Comparison of ENCODE assay signal across 13 cellular contexts in the genomic region with DNA sequence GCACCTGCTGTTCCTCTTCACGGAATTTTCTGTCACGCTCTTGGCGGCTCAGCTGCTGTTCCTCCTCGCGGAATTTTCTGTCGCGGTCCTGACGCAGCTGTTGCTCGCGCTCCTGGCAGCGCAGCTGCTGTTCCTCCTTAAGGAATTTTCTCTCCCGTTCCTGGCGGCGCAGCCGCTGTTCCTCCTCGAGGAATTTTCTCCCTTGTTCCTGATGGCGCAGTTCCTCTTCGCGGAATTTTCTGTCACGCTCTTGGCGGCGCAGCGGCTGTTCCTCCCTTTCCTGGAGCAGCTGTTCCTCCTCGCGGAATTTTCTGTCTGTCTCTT. TPM values are rescaled to one million over a fixed set of nuclear protein-coding genes. Genes with fewer than 3 reads are reported as not detected.
DNase-seq lines count a peak whose midpoint lies in the region; ATAC-seq and TF ChIP-seq lines count a peak whose summit lies in the region.
"Had no signal": no experiment of that assay in that cellular context is flagged by ENCODE, and none has a peak within 500 bp of the region (broad histone marks: within the 10 kb centered on the region; RNA-seq: fewer than 3 reads in every experiment).

No MANE protein-coding gene starts in this region.

- H2AFZ ChIP-seq in HCT116 (ENCODE audit: low read depth, low read length, poor library complexity, severe bottlenecking) (no peak overlapping the region), mammary epithelial cell (ENCODE audit: low read depth, low read length) (peak overlapping the region; percentile 91)

- TF ChIP-seq RAD21 in HCT116 (IDR thresholded peaks at IDR 0.05; ENCODE audit: low read depth) = no peak

- RAD21 ChIA-PET in HCT116 (lab: Charles Lee; ENCODE audit: low non-redundant PET in 1 of 2, low total read pairs in 2 of 2, uncharacterized antibody in 2 of 2, unreplicated experiment in 2 of 2) = no interaction called here

- TF ChIP-seq CTCF in HCT116 (IDR thresholded peaks at IDR 0.05 in 2 of 3, conservative IDR thresholded peaks at IDR 0.05 in 1 of 3; ENCODE audit: borderline replicate concordance in 1 of 3, insufficient read depth in 1 of 3, low read depth in 2 of 3, low read length in 2 of 3) = no peak
- TF ChIP-seq CTCF in mammary epithelial cell (conservative IDR thresholded peaks at IDR 0.05 in 1 of 2, IDR thresholded peaks at IDR 0.05 in 1 of 2; ENCODE audit: extremely low read depth in 1 of 2, insufficient read depth in 1 of 2, low read depth in 1 of 2, low read length in 2 of 2) = no peak
- no peak for TF ChIP-seq CTCF in stomach (IDR thresholded peaks at IDR 0.05)

- TF ChIP-seq POLR2A in HCT116 (IDR thresholded peaks at IDR 0.05; ENCODE audit: borderline replicate concordance, extremely low read depth, insufficient read depth, insufficient read length) (no peak), stomach (IDR thresholded peaks at IDR 0.05) (no peak)

- no peak for TF ChIP-seq EP300 in stomach (IDR thresholded peaks at IDR 0.05)

- BruUV-seq in HCT116 (replicated peaks; lab: Mats Ljungman, UMichigan) (no TSS peak), mammary epithelial cell (replicated peaks; lab: Mats Ljungman, UMichigan) (no TSS peak)

- 23% methylated on average over 11 of the region's 25 CpGs for WGBS in mammary epithelial cell (ENCODE audit: low coverage, missing lambda C conversion rate)
- WGBS in stomach, 5 donors = 15 to 35% (median 24%) methylated on average over 25 of the region's 25 CpGs

- H3K79me2 ChIP-seq in HCT116 (ENCODE audit: insufficient read depth, low read length) (no peaks in the 10 kb centered on the region), mammary epithelial cell (ENCODE audit: insufficient read depth, low read length) (no peaks in the 10 kb centered on the region)

- no peak overlapping the region for H3K4me3 ChIP-seq in HCT116 (replicated peaks in 1 of 2; ENCODE audit: low read depth in 1 of 2, low read length in 2 of 2)
- peak overlapping the region; percentile 54 to 65 (median 55) for H3K4me3 ChIP-seq in mammary epithelial cell (replicated peaks in 1 of 3; ENCODE audit: insufficient read depth in 1 of 3, low read depth in 2 of 3, low read length in 3 of 3)
- H3K4me3 ChIP-seq in iPS-18c (ENCODE audit: insufficient read depth, low read depth, low read length) = peak overlapping the region; percentile 42; the same call in 1 of the 2 replicates
- H3K4me3 ChIP-seq in stomach = peak overlapping the region in 3 of 4 donors; percentile 24 to 65 (median 42)
- H3K4me3 ChIP-seq: thyroid gland had no signal

- in situ Hi-C loops in mammary epithelial cell (cut with MboI; ENCODE audit: low sequenced_read_pairs in 2 of 2) = no loop called here

- dilution Hi-C loops in mammary epithelial cell (cut with HindIII; ENCODE audit: low sequenced_read_pairs) = no loop called here

- H3K9me3 ChIP-seq in HCT116 (ENCODE audit: control insufficient read depth in 1 of 2, insufficient read depth in 1 of 2, low read depth in 1 of 2, low read length in 2 of 2) (no peaks in the 10 kb centered on the region), mammary epithelial cell (replicated peaks; ENCODE audit: insufficient read depth, low read length) (no peaks in the 10 kb centered on the region), iPS-18c (ENCODE audit: control insufficient read depth, insufficient read depth, low read length) (peaks cover 17% of the 10 kb centered on the region), stomach (peaks cover 12 to 23% (median 20%) of the 10 kb centered on the region in 4 donors)
- H3K9me3 ChIP-seq: pancreas, thyroid gland had no signal

- H3K4me1 ChIP-seq in HCT116 (ENCODE audit: control insufficient read depth in 1 of 2, insufficient read depth in 2 of 2, low read length in 2 of 2) (peaks cover 20 to 50% of the 10 kb centered on the region in 2 experiments), mammary epithelial cell (ENCODE audit: insufficient read depth, low read length) (peaks cover 51% of the 10 kb centered on the region), stomach (peaks cover 33 to 57% (median 45%) of the 10 kb centered on the region in 4 donors)

- no peak for DNase-seq in HCT116 (ENCODE audit: low read depth, low spot score)
- no peak for DNase-seq in mammary epithelial cell
- DNase-seq in stomach = no peak
- no peak for DNase-seq in OCI-M2 (lab: John Stamatoyannopoulos, UW; ENCODE audit: unreplicated experiment)
- no peak for DNase-seq in NAMALWA (ENCODE audit: low spot score)
- no peak for DNase-seq in NCI-H2196 treated with DMSO at 0.1 percent for 48 hours (lab: John Stamatoyannopoulos, UW; ENCODE audit: unreplicated experiment)
- DNase-seq: MG63, NCI-H2081 treated with DMSO at 0.1 percent for 48 hours, pancreas, T-helper 9 cell, thyroid gland had no signal

- no peak overlapping the region for H3K27ac ChIP-seq in HCT116 (ENCODE audit: low read depth, low read length)
- H3K27ac ChIP-seq in mammary epithelial cell (ENCODE audit: insufficient read depth, low read depth, low read length) = no peak overlapping the region
- no peak overlapping the region for H3K27ac ChIP-seq in stomach
- H3K27ac ChIP-seq: pancreas, thyroid gland had no signal

- no peaks in the 10 kb centered on the region for H3K36me3 ChIP-seq in HCT116 (ENCODE audit: control insufficient read depth in 1 of 2, insufficient read depth in 2 of 2, low read length in 2 of 2)
- no peaks in the 10 kb centered on the region for H3K36me3 ChIP-seq in mammary epithelial cell (ENCODE audit: insufficient read depth, low read length)
- no peaks in the 10 kb centered on the region for H3K36me3 ChIP-seq in stomach
- H3K36me3 ChIP-seq: MG63, pancreas, thyroid gland had no signal

- CTCF ChIA-PET in HCT116 (lab: Charles Lee) (no interaction called here), mammary epithelial cell (lab: Charles Lee; ENCODE audit: low non-redundant PET) (interaction anchor here (0.7 to 1.0 kb wide), 2 partner anchors 71 to 77 kb away, joined by 3 to 5 read pairs; no protein-coding TSS in a partner anchor)

- H3K27me3 ChIP-seq in HCT116 (ENCODE audit: insufficient read depth, low read length) (peaks cover 65% of the 10 kb centered on the region), mammary epithelial cell (ENCODE audit: insufficient read depth, low read length) (peaks cover 27% of the 10 kb centered on the region), stomach (peaks cover 38 to 100% (median 72%) of the 10 kb centered on the region in 3 donors)

- ATAC-seq in HCT116 = no peak
- ATAC-seq: pancreas had no signal

- peak overlapping the region; percentile 77 for H3K4me2 ChIP-seq in HCT116 (ENCODE audit: low read length)
- peak overlapping the region; percentile 98 for H3K4me2 ChIP-seq in mammary epithelial cell (ENCODE audit: insufficient read depth, low read depth, low read length)

- H4K20me1 ChIP-seq in HCT116 (ENCODE audit: insufficient read depth) = no peaks in the 10 kb centered on the region
- no peaks in the 10 kb centered on the region for H4K20me1 ChIP-seq in mammary epithelial cell (ENCODE audit: insufficient read depth, low read length)

- POLR2A ChIA-PET in HCT116 (lab: Charles Lee) = no interaction called here

- H3K9ac ChIP-seq in HCT116 (ENCODE audit: low read length) (no peak overlapping the region), mammary epithelial cell (ENCODE audit: insufficient read depth, low read length) (no peak overlapping the region)

- intact Hi-C loops in HCT116 (cut with micrococcal nuclease) (no loop called here), mammary epithelial cell (cut with micrococcal nuclease) (loop anchor here (2.0 to 5.0 kb wide), 2 partner anchors 37 to 76 kb away; no protein-coding TSS in a partner anchor), stomach (cut with DNase I; ENCODE audit: low total_unique reads) (no loop called here)

- no peaks in the 10 kb centered on the region for H3K9me2 ChIP-seq in HCT116 (ENCODE audit: insufficient read depth)

TF ChIP-seq in HCT116, 20 proteins besides CTCF, POLR2A, EP300 and RAD21 (continues in another document):
- TF ChIP-seq, protein P1, sequence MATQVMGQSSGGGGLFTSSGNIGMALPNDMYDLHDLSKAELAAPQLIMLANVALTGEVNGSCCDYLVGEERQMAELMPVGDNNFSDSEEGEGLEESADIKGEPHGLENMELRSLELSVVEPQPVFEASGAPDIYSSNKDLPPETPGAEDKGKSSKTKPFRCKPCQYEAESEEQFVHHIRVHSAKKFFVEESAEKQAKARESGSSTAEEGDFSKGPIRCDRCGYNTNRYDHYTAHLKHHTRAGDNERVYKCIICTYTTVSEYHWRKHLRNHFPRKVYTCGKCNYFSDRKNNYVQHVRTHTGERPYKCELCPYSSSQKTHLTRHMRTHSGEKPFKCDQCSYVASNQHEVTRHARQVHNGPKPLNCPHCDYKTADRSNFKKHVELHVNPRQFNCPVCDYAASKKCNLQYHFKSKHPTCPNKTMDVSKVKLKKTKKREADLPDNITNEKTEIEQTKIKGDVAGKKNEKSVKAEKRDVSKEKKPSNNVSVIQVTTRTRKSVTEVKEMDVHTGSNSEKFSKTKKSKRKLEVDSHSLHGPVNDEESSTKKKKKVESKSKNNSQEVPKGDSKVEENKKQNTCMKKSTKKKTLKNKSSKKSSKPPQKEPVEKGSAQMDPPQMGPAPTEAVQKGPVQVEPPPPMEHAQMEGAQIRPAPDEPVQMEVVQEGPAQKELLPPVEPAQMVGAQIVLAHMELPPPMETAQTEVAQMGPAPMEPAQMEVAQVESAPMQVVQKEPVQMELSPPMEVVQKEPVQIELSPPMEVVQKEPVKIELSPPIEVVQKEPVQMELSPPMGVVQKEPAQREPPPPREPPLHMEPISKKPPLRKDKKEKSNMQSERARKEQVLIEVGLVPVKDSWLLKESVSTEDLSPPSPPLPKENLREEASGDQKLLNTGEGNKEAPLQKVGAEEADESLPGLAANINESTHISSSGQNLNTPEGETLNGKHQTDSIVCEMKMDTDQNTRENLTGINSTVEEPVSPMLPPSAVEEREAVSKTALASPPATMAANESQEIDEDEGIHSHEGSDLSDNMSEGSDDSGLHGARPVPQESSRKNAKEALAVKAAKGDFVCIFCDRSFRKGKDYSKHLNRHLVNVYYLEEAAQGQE (IDR thresholded peaks at IDR 0.05; ENCODE audit: low read depth) = no peak
- TF ChIP-seq EGR1 (IDR thresholded peaks at IDR 0.05; ENCODE audit: low read depth) = no peak

RNA-seq across cellular contexts. Expression of gene TCHH, which starts 6.4 kb away (rescaled TPM):
- total RNA-seq in HCT116 (2021; ENCODE audit: unreplicated experiment) (0.02 TPM), mammary epithelial cell (under 1 TPM in 1 of 2 donors, not detected in 1; 0.19 TPM), stomach (not detected)
- polyA plus RNA-seq in HCT116 (2012) = 0.03 and 0.04 TPM in 2 replicates
- polyA plus RNA-seq in mammary epithelial cell (0.02 TPM), stomach (under 1 TPM in 1 of 3 donors, not detected in 2; 0.13 TPM)
- not detected for polyA minus RNA-seq in mammary epithelial cell
- total RNA-seq: G401 had no signal

RNA-seq across cellular contexts. Expression of gene TCHHL1, which starts 20.0 kb away (rescaled TPM):
- not detected for total RNA-seq in HCT116 (2021; ENCODE audit: unreplicated experiment)
- polyA plus RNA-seq in HCT116 (2012) = not detected in 2 replicates
- total RNA-seq in mammary epithelial cell = not detected
- not detected for polyA plus RNA-seq in mammary epithelial cell
- polyA minus RNA-seq in mammary epithelial cell = not detected
- under 1 TPM in 1 of 5 donors, not detected in 4; 0.18 TPM for total RNA-seq in stomach
- polyA plus RNA-seq in stomach = not detected
- total RNA-seq: G401, pancreas, thyroid gland had no signal
- polyA plus RNA-seq: pancreas had no signal

RNA-seq across cellular contexts. Expression of gene RPTN, which starts 50.2 kb away (rescaled TPM):
- total RNA-seq in HCT116 (2021; ENCODE audit: unreplicated experiment) (not detected), mammary epithelial cell (not detected), stomach (not detected)
- not detected in 2 replicates for polyA plus RNA-seq in HCT116 (2012)
- polyA plus RNA-seq in mammary epithelial cell (0.01 TPM), stomach (under 1 TPM in 1 of 3 donors, not detected in 2; 0.31 TPM)
- polyA minus RNA-seq in mammary epithelial cell = not detected
- total RNA-seq: G401, pancreas, thyroid gland had no signal
- polyA plus RNA-seq: pancreas had no signal

Comparison
In these comparisons a context has a peak if more than half of its experiments do, and no peak if none do; other contexts are left out.
1. H3K4me3 ChIP-seq: peak in mammary epithelial cell (3 of 3), iPS-18c (single experiment) and stomach (3 of 4); none in HCT116 (0 of 2).